In the genomic region with DNA sequence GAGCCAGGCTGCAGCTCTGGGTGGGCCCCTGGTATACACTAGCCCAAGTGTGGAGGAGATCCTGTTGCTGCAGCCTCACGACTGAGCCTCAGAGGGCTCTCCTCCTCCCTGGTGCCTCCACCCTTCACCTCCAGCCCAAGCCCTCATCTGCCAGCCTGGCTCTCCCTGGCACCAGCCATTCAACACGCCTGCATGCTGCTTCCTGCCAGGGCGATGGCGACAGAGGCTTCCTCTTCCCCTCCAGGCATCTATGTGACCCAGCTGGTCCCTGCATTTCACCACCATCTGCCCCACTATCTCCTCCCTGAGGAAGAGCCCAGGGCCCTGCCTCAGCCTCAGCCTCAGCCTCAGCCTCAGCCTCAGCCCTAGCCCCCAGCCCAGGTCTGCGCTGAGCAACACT, we compare ENCODE assay signal across 20 cellular contexts. TPM values are rescaled to one million over a fixed set of nuclear protein-coding genes. Genes with fewer than 3 reads are reported as not detected.
DNase-seq lines count a peak whose midpoint lies in the region; ATAC-seq and TF ChIP-seq lines count a peak whose summit lies in the region.
"Had no signal": no experiment of that assay in that cellular context is flagged by ENCODE, and none has a peak within 500 bp of the region (broad histone marks: within the 10 kb centered on the region; RNA-seq: fewer than 3 reads in every experiment).

No MANE protein-coding gene starts in this region.

- H3K27ac Mint-ChIP-seq in activated CD4-positive, alpha-beta memory T cell treated with anti-CD3 and anti-CD28 coated beads, Interleukin-2, amount 10 ng/mL, durations not matched to agents 7 days and 5 days = no peak overlapping the region
- H3K27ac Mint-ChIP-seq: activated naive CD4-positive, alpha-beta T cell treated with anti-CD3 and anti-CD28 coated beads for 36 hours; T-helper 17 cell had no signal

- H3K4me1 ChIP-seq in RWPE2 (ENCODE audit: insufficient read depth, poor library complexity, severe bottlenecking) (no peaks in the 10 kb centered on the region), testis (peaks cover 23% of the 10 kb centered on the region), SJCRH30 (no peaks in the 10 kb centered on the region)
- H3K4me1 ChIP-seq: pancreas had no signal

- no peaks in the 10 kb centered on the region for H3K36me3 ChIP-seq in RWPE2 (ENCODE audit: low read depth)
- no peaks in the 10 kb centered on the region for H3K36me3 ChIP-seq in testis (ENCODE audit: low read depth, missing control alignments)
- H3K36me3 ChIP-seq in SJCRH30 = no peaks in the 10 kb centered on the region

- H3K4me3 Mint-ChIP-seq in activated CD4-positive, alpha-beta memory T cell treated with anti-CD3 and anti-CD28 coated beads, Interleukin-2, amount 10 ng/mL, durations not matched to agents 7 days and 5 days = no peak overlapping the region
- H3K4me3 Mint-ChIP-seq: activated naive CD4-positive, alpha-beta T cell treated with anti-CD3 and anti-CD28 coated beads for 36 hours; T-helper 17 cell had no signal

- H3K27me3 Mint-ChIP-seq in activated CD4-positive, alpha-beta memory T cell treated with anti-CD3 and anti-CD28 coated beads, Interleukin-2, amount 10 ng/mL, durations not matched to agents 7 days and 5 days = peaks cover 4% of the 10 kb centered on the region
- H3K27me3 Mint-ChIP-seq: T-helper 17 cell had no signal

- POLR2A ChIA-PET in activated CD4-positive, alpha-beta memory T cell treated with anti-CD3 and anti-CD28 coated beads, Interleukin-2, amount 10 ng/mL, durations not matched to agents 7 days and 5 days (lab: Charles Lee) = no interaction called here

- H3K9me3 Mint-ChIP-seq in activated CD4-positive, alpha-beta memory T cell treated with anti-CD3 and anti-CD28 coated beads, Interleukin-2, amount 10 ng/mL, durations not matched to agents 7 days and 5 days = no peaks in the 10 kb centered on the region
- H3K9me3 Mint-ChIP-seq: activated naive CD4-positive, alpha-beta T cell treated with anti-CD3 and anti-CD28 coated beads for 36 hours had no signal

- no peaks in the 10 kb centered on the region for H3K9me3 ChIP-seq in RWPE2 (ENCODE audit: severe bottlenecking)
- H3K9me3 ChIP-seq in testis = no peaks in the 10 kb centered on the region
- no peaks in the 10 kb centered on the region for H3K9me3 ChIP-seq in SJCRH30 (replicated peaks)
- H3K9me3 ChIP-seq: pancreas had no signal

- TF ChIP-seq POLR2A in testis (IDR thresholded peaks at IDR 0.05) = no peak

- H3K4me1 Mint-ChIP-seq in activated CD4-positive, alpha-beta memory T cell treated with anti-CD3 and anti-CD28 coated beads, Interleukin-2, amount 10 ng/mL, durations not matched to agents 7 days and 5 days = no peaks in the 10 kb centered on the region
- H3K4me1 Mint-ChIP-seq: T-helper 17 cell had no signal

- TF ChIP-seq CTCF in RWPE2 (IDR thresholded peaks at IDR 0.05; ENCODE audit: poor library complexity, severe bottlenecking) (no peak), epithelial cell of esophagus (IDR thresholded peaks at IDR 0.05; ENCODE audit: insufficient read depth, low read depth, low read length, missing control alignments) (no peak), testis (IDR thresholded peaks at IDR 0.05) (no peak)

- H3K27me3 ChIP-seq in RWPE2 (ENCODE audit: insufficient read depth, poor library complexity, severe bottlenecking) (no peaks in the 10 kb centered on the region), testis (no peaks in the 10 kb centered on the region), SJCRH30 (no peaks in the 10 kb centered on the region)
- H3K27me3 ChIP-seq: pancreas had no signal

- WGBS in testis, 2 donors = 90 to 91% methylated on average over 4 to 5 of the region's 5 CpGs

- no peak overlapping the region for H3K4me3 ChIP-seq in RWPE2 (ENCODE audit: severe bottlenecking)
- H3K4me3 ChIP-seq in epithelial cell of esophagus (ENCODE audit: low read length) = no peak overlapping the region
- no peak overlapping the region for H3K4me3 ChIP-seq in testis
- H3K4me3 ChIP-seq in SJCRH30 = no peak overlapping the region
- H3K4me3 ChIP-seq: pancreas, skin epidermis had no signal

- no peaks in the 10 kb centered on the region for H3K36me3 Mint-ChIP-seq in activated CD4-positive, alpha-beta memory T cell treated with anti-CD3 and anti-CD28 coated beads, Interleukin-2, amount 10 ng/mL, durations not matched to agents 7 days and 5 days (ENCODE audit: low read depth)

- DNase-seq in DMS 273 (lab: John Stamatoyannopoulos, UW; ENCODE audit: unreplicated experiment) (peak; percentile 61), DMS 273 treated with DMSO at 0.1 percent for 48 hours (lab: John Stamatoyannopoulos, UW) (no peak), RWPE2 (ENCODE audit: low spot score) (peak; percentile 34), epithelial cell of esophagus (ENCODE audit: low read depth) (peak; percentile 18), testis (peak; percentile 8), GOT3 (lab: John Stamatoyannopoulos, UW) (no peak), SJCRH30 (no peak)
- DNase-seq in activated CD4-positive, alpha-beta memory T cell treated with anti-CD3 and anti-CD28 coated beads, Interleukin-2, amount 10 ng/mL, durations not matched to agents 7 days and 5 days = no peak
- DNase-seq: dermis blood vessel endothelial cell; H7; KG1; NCI-H1436 treated with DMSO at 0.1 percent for 48 hours; stimulated activated CD4-positive, alpha-beta T cell treated with anti-CD3 and anti-CD28 coated beads, Interleukin-4, amount 100 ng/mL, for 4 hours; stimulated activated CD8-positive, alpha-beta memory T cell treated with anti-CD3 and anti-CD28 coated beads, Interleukin-4, amount 100 ng/mL, for 48 hours; T-helper 17 cell had no signal

- ATAC-seq in RWPE2 (ENCODE audit: low read depth) = peak; percentile 27; the same call in 1 of the 3 replicates
- ATAC-seq: esophagus mucosa, pancreas, T-helper 17 cell had no signal

- no peak overlapping the region for H3K27ac ChIP-seq in RWPE2 (ENCODE audit: poor library complexity, severe bottlenecking)
- H3K27ac ChIP-seq in testis = no peak overlapping the region
- H3K27ac ChIP-seq in SJCRH30 = no peak overlapping the region
- H3K27ac ChIP-seq: 22Rv1, pancreas had no signal

- CTCF ChIA-PET in activated CD4-positive, alpha-beta memory T cell treated with anti-CD3 and anti-CD28 coated beads, Interleukin-2, amount 10 ng/mL, durations not matched to agents 7 days and 5 days (lab: Charles Lee) = interaction anchor here (0.6 kb wide), 1 partner anchor 499 kb away, joined by 5 read pairs; no protein-coding TSS in a partner anchor

- intact Hi-C loops in testis (cut with DNase I; ENCODE audit: low total_unique reads) = no loop called here

RNA-seq across cellular contexts. Expression of a gene that starts 54.8 kb away (rescaled TPM):
- 1 to 10 TPM; 2.4 TPM for total RNA-seq in testis
- 30.7 TPM for polyA plus RNA-seq in testis (ENCODE audit: insufficient read depth, low read depth, low replicate concordance)
- total RNA-seq in activated CD4-positive, alpha-beta memory T cell treated with anti-CD3 and anti-CD28 coated beads, Interleukin-2, amount 10 ng/mL, durations not matched to agents 7 days and 5 days = under 1 TPM in 1 of 2 experiments, not detected in 1; 0.08 TPM
- total RNA-seq in SJCRH30 (2014; rRNA removed; shearing (Covaris generic)) = 21.1 and 21.3 TPM in 2 replicates
- total RNA-seq: activated naive CD4-positive, alpha-beta T cell treated with anti-CD3 and anti-CD28 coated beads for 36 hours had no signal

Comparison
In these comparisons a context has a peak if more than half of its experiments do, and no peak if none do; other contexts are left out.
1. DNase-seq: peak in DMS 273 (single experiment), RWPE2 (single experiment), epithelial cell of esophagus (single experiment) and testis (single experiment); none in DMS 273 treated with DMSO at 0.1 percent for 48 hours (single experiment), GOT3 (single experiment), activated CD4-positive, alpha-beta memory T cell treated with anti-CD3 and anti-CD28 coated beads, Interleukin-2, amount 10 ng/mL, durations not matched to agents 7 days and 5 days (single experiment) and SJCRH30 (0 of 2).